ENCODE assay signal across 8 cellular contexts in the genomic region with DNA sequence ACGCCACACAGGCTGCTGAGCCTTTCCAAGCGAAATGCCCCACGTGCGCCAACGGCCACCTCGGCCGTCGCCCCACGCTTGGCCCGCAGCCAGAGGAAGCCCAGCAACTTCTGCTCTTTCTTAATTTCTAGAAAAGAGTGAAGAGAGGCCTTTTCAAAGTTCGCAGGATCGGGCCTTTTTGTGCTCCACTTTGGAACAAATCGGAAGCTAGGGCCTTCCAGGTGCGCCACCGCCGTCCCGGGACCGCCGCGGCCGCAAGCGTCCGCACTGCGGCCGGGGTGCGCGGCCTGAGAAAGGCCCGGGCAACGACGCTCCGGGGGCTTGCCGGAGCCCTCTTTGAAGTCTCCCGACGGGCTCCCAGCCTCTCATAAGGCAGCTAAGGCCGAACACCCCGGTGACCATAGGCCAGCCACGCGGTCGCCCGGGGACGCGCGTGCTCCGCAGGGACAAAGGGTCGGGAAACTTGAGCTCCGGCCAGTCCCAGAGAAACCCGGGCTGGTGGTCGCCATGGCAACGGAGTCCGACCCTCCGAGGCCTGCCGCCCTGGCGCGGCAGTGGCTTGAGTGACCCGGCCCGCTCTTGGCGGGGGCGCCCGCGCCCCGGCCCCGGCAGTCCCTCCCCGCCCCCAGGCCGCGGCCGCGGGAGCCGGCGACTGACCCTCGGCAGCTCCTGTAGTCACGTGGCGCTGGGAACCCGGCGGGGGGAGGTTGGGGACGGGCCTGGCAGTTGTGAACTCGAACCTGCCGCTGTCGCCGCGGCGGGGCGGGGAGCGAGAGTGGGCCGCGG. TPM values are rescaled to one million over a fixed set of nuclear protein-coding genes. Genes with fewer than 3 reads are reported as not detected.
DNase-seq lines count a peak whose midpoint lies in the region; ATAC-seq and TF ChIP-seq lines count a peak whose summit lies in the region.

A gene (plus strand): TSS at position 725 of the 786 bp plus-strand sequence. CDS start 890 bp downstream, outside the sequence.

- no peaks in the 10 kb centered on the region for H4K20me1 ChIP-seq in KMS-11 (ENCODE audit: insufficient read depth)

- peak within 1 kb of the TSS; percentile 100 for H3K9ac ChIP-seq in KMS-11

- no peak for TF ChIP-seq CTCF in KMS-11 (conservative IDR thresholded peaks at IDR 0.05; ENCODE audit: low read depth, low read length)
- TF ChIP-seq CTCF in RWPE2 (IDR thresholded peaks at IDR 0.05; ENCODE audit: poor library complexity, severe bottlenecking): no peak
- no peak for TF ChIP-seq CTCF in fibroblast of pulmonary artery (IDR thresholded peaks at IDR 0.05; ENCODE audit: low read length, missing control alignments)

- no peaks in the 10 kb centered on the region for H3K27me3 Mint-ChIP-seq in natural killer cell treated with Interleukin-12 subunit alpha and Interleukin-12 subunit beta and Interleukin-15 and Interleukin-18, amount 100 ng/mL, for 72 hours

- H3K27ac Mint-ChIP-seq in natural killer cell treated with Interleukin-12 subunit alpha and Interleukin-12 subunit beta and Interleukin-15 and Interleukin-18, amount 100 ng/mL, for 72 hours: peak within 1 kb of the TSS; percentile 89 to 90

- H3K36me3 ChIP-seq in KMS-11 (ENCODE audit: insufficient read depth) (peaks cover 17% of the 10 kb centered on the region; the same call in 1 of the 2 replicates), RWPE2 (ENCODE audit: low read depth) (peaks cover 10% of the 10 kb centered on the region)

- no peaks in the 10 kb centered on the region for H3K36me3 Mint-ChIP-seq in natural killer cell treated with Interleukin-12 subunit alpha and Interleukin-12 subunit beta and Interleukin-15 and Interleukin-18, amount 100 ng/mL, for 72 hours

- peaks cover 49% of the 10 kb centered on the region for H3K79me2 ChIP-seq in KMS-11 (ENCODE audit: insufficient read depth, low read depth)

- H3K4me2 ChIP-seq in KMS-11: peak within 1 kb of the TSS; percentile 97

- peak; percentile 81 for DNase-seq in DMS53 treated with DMSO at 0.1 percent for 48 hours (lab: John Stamatoyannopoulos, UW; ENCODE audit: unreplicated experiment)
- no peak for DNase-seq in RWPE2 (ENCODE audit: low spot score)
- peak; percentile 71 for DNase-seq in activated T-helper 9 cell treated with anti-CD3 and anti-CD28 coated beads, Interleukin-2, amount 50 U/mL, for 16 hours (ENCODE audit: low read depth)
- DNase-seq in fibroblast of pulmonary artery (ENCODE audit: low read depth): peak; percentile 83
- DNase-seq in natural killer cell treated with Interleukin-12 subunit alpha and Interleukin-12 subunit beta and Interleukin-15 and Interleukin-18, amount 100 ng/mL, for 72 hours (ENCODE audit: low spot score): peak; percentile 93
- peak; percentile 72 for DNase-seq in stimulated activated naive CD4-positive, alpha-beta T cell treated with Interleukin-2 at 50 U/mL for 16 hours (lab: John Stamatoyannopoulos, UW)

- no peaks in the 10 kb centered on the region for H3K27me3 ChIP-seq in KMS-11 (ENCODE audit: insufficient read depth, low read depth)
- no peaks in the 10 kb centered on the region for H3K27me3 ChIP-seq in RWPE2 (ENCODE audit: insufficient read depth, poor library complexity, severe bottlenecking)

- peak within 1 kb of the TSS; percentile 16; the same call in 1 of the 2 replicates for H2AFZ ChIP-seq in KMS-11 (ENCODE audit: low read depth)

- peak within 1 kb of the TSS; percentile 93 for H3K4me3 Mint-ChIP-seq in natural killer cell treated with Interleukin-12 subunit alpha and Interleukin-12 subunit beta and Interleukin-15 and Interleukin-18, amount 100 ng/mL, for 72 hours

- ATAC-seq in GM21619 (IDR thresholded peaks at IDR 0.05; ENCODE audit: unreplicated experiment): peak; percentile 45
- peak; percentile 41 for ATAC-seq in RWPE2 (ENCODE audit: low read depth)
- ATAC-seq in natural killer cell treated with Interleukin-12 subunit alpha and Interleukin-12 subunit beta and Interleukin-15 and Interleukin-18, amount 100 ng/mL, for 72 hours: peak; percentile 85 to 90

- no peaks in the 10 kb centered on the region for H3K9me3 Mint-ChIP-seq in natural killer cell treated with Interleukin-12 subunit alpha and Interleukin-12 subunit beta and Interleukin-15 and Interleukin-18, amount 100 ng/mL, for 72 hours

- H3K27ac ChIP-seq in KMS-11 (peak within 1 kb of the TSS; percentile 100), RWPE2 (ENCODE audit: poor library complexity, severe bottlenecking) (peak within 1 kb of the TSS; percentile 39)

- H3K4me1 ChIP-seq in KMS-11 (ENCODE audit: low read depth, poor library complexity, severe bottlenecking): peaks cover 64% of the 10 kb centered on the region
- peaks cover 4% of the 10 kb centered on the region for H3K4me1 ChIP-seq in RWPE2 (ENCODE audit: insufficient read depth, poor library complexity, severe bottlenecking)

- no peaks in the 10 kb centered on the region for H3K9me3 ChIP-seq in RWPE2 (ENCODE audit: severe bottlenecking)

- H3K4me3 ChIP-seq in KMS-11 (IDR thresholded peaks at IDR 0.05; ENCODE audit: insufficient read depth, low read depth, low read length): peak within 1 kb of the TSS; percentile 25
- peak within 1 kb of the TSS; percentile 76 for H3K4me3 ChIP-seq in RWPE2 (ENCODE audit: severe bottlenecking)
- H3K4me3 ChIP-seq in fibroblast of pulmonary artery (replicated peaks; ENCODE audit: low read depth, low read length): peak within 1 kb of the TSS; percentile 86

- H3K4me1 Mint-ChIP-seq in natural killer cell treated with Interleukin-12 subunit alpha and Interleukin-12 subunit beta and Interleukin-15 and Interleukin-18, amount 100 ng/mL, for 72 hours (ENCODE audit: low read depth in 2 of 2): peaks cover 15 to 20% of the 10 kb centered on the region in 2 donors

RNA-seq across cellular contexts. Expression of the gene that starts here (rescaled TPM):
- total RNA-seq in natural killer cell treated with Interleukin-12 subunit alpha and Interleukin-12 subunit beta and Interleukin-15 and Interleukin-18, amount 100 ng/mL, for 72 hours: 10 to 100 TPM; 53.9 to 84.2 TPM

Comparison
In these comparisons a context has a peak if more than half of its experiments do, and no peak if none do; other contexts are left out.
1. H3K4me3 ChIP-seq: peak in every context shown above with its lines; median percentile 86 in fibroblast of pulmonary artery; 76 in RWPE2; 25 in KMS-11.